In genomic region chr1:181918893-181919728, GRCh38 we compare ENCODE assay signal across 19 cellular contexts.
DNase-seq lines count a peak whose midpoint lies in the region; ATAC-seq and TF ChIP-seq lines count a peak whose summit lies in the region.
"Had no signal": no experiment of that assay in that cellular context is flagged by ENCODE, and none has a peak within 500 bp of the region (broad histone marks: within the 10 kb centered on the region; RNA-seq: fewer than 3 reads in every experiment).

No MANE protein-coding gene starts in this region.

- intact Hi-C loops in body of pancreas (cut with DNase I) = no loop called here

- H4K20me1 ChIP-seq in smooth muscle cell (ENCODE audit: low read depth) = no peaks in the 10 kb centered on the region
- H4K20me1 ChIP-seq: BLaER1 treated with 17β-estradiol and CSF1 and Interleukin-3, amounts not matched to agents 10 nM and 100 nM had no signal

- no peak for TF ChIP-seq POLR2A in body of pancreas (IDR thresholded peaks at IDR 0.05)

- no peaks in the 10 kb centered on the region for H3K9me3 ChIP-seq in smooth muscle cell (replicated peaks; ENCODE audit: low read depth)
- no peaks in the 10 kb centered on the region for H3K9me3 ChIP-seq in body of pancreas

- H3K36me3 ChIP-seq in smooth muscle cell (ENCODE audit: low read depth) = no peaks in the 10 kb centered on the region
- H3K36me3 ChIP-seq in body of pancreas (replicated peaks in 1 of 2; ENCODE audit: insufficient read depth in 1 of 2, low read depth in 2 of 2) = no peaks in the 10 kb centered on the region
- H3K36me3 ChIP-seq: BLaER1 treated with 17β-estradiol and CSF1 and Interleukin-3, amounts not matched to agents 10 nM and 100 nM had no signal

- WGBS in smooth muscle cell (ENCODE audit: low lambda C conversion rate) = 27% methylated on average over 7 of the region's 7 CpGs
- 59 to 67% methylated on average over 5 to 7 of the region's 7 CpGs for WGBS in body of pancreas, 2 donors

- ATAC-seq in body of pancreas (no peak), HG03354 (IDR thresholded peaks at IDR 0.05; ENCODE audit: poor library complexity, severe bottlenecking, unreplicated experiment) (no peak)

- H3K4me1 ChIP-seq in smooth muscle cell (ENCODE audit: low read depth) (no peaks in the 10 kb centered on the region), body of pancreas (no peaks in the 10 kb centered on the region)
- H3K4me1 ChIP-seq: BLaER1 treated with 17β-estradiol and CSF1 and Interleukin-3, amounts not matched to agents 10 nM and 100 nM had no signal

- no peaks in the 10 kb centered on the region for H3K79me2 ChIP-seq in smooth muscle cell (ENCODE audit: low read depth)

- H2AFZ ChIP-seq in smooth muscle cell (ENCODE audit: low read depth) = no peak overlapping the region

- TF ChIP-seq CTCF in smooth muscle cell (IDR thresholded peaks at IDR 0.05; ENCODE audit: borderline replicate concordance, insufficient read depth, poor library complexity, severe bottlenecking) = no peak
- TF ChIP-seq CTCF in body of pancreas (IDR thresholded peaks at IDR 0.05) = no peak

- no peaks in the 10 kb centered on the region for H3F3A ChIP-seq in smooth muscle cell (ENCODE audit: low read depth)

- peak overlapping the region; percentile 73 for H3K4me2 ChIP-seq in smooth muscle cell
- H3K4me2 ChIP-seq: BLaER1 treated with 17β-estradiol and CSF1 and Interleukin-3, amounts not matched to agents 10 nM and 100 nM had no signal

- no peak overlapping the region for H3K9ac ChIP-seq in smooth muscle cell (ENCODE audit: low read depth)
- H3K9ac ChIP-seq: BLaER1 treated with 17β-estradiol and CSF1 and Interleukin-3, amounts not matched to agents 10 nM and 100 nM had no signal

- no peaks in the 10 kb centered on the region for H3K27me3 ChIP-seq in smooth muscle cell (ENCODE audit: low read depth)
- no peaks in the 10 kb centered on the region for H3K27me3 ChIP-seq in body of pancreas
- H3K27me3 ChIP-seq: BLaER1 treated with 17β-estradiol and CSF1 and Interleukin-3, amounts not matched to agents 10 nM and 100 nM had no signal

- H3K4me3 ChIP-seq in smooth muscle cell (no peak overlapping the region), body of pancreas (no peak overlapping the region)
- H3K4me3 ChIP-seq: BLaER1 treated with 17β-estradiol and CSF1 and Interleukin-3, amounts not matched to agents 10 nM and 100 nM had no signal

- DNase-seq in NCI-H82 (lab: John Stamatoyannopoulos, UW) (peak; percentile 58), NCI-H82 treated with DMSO at 0.1 percent for 48 hours (lab: John Stamatoyannopoulos, UW; ENCODE audit: unreplicated experiment) (no peak), caudate nucleus (lab: John Stamatoyannopoulos, UW) (peak in 49 of 61 donors; percentile 3 to 89 (median 37)), left kidney (ENCODE audit: low read depth, low spot score) (peak; percentile 67), smooth muscle cell (lab: John Stamatoyannopoulos, UW; ENCODE audit: unreplicated experiment) (no peak), CD1c-positive myeloid dendritic cell (ENCODE audit: extremely low spot score) (no peak), body of pancreas (no peak)
- DNase-seq: DMS153, EL, HCEC 1CT, Kasumi-1, NCI-H1105 treated with DMSO at 0.1 percent for 48 hours, NCI-H187, NCI-H446 treated with DMSO at 0.1 percent for 48 hours, NCI-H774, SIG-M5 had no signal

- H3K27ac ChIP-seq in caudate nucleus (ENCODE audit: low read depth, low read length) (peak overlapping the region; percentile 58), smooth muscle cell (ENCODE audit: low read depth) (no peak overlapping the region), body of pancreas (no peak overlapping the region)
- H3K27ac ChIP-seq: 22Rv1; BLaER1 treated with 17β-estradiol and CSF1 and Interleukin-3, amounts not matched to agents 10 nM and 100 nM had no signal

Comparison
In these comparisons a context has a peak if more than half of its experiments do, and no peak if none do; other contexts are left out.
1. DNase-seq: peak in NCI-H82 (single experiment), caudate nucleus (49 of 61) and left kidney (single experiment); none in NCI-H82 treated with DMSO at 0.1 percent for 48 hours (single experiment), smooth muscle cell (single experiment), CD1c-positive myeloid dendritic cell (single experiment) and body of pancreas (0 of 4).